ENCODE assay signal across 12 cellular contexts in genomic region chr16:27723711-27724490, GRCh38.
DNase-seq lines count a peak whose midpoint lies in the region; ATAC-seq and TF ChIP-seq lines count a peak whose summit lies in the region.
"Had no signal": no experiment of that assay in that cellular context is flagged by ENCODE, and none has a peak within 500 bp of the region (broad histone marks: within the 10 kb centered on the region; RNA-seq: fewer than 3 reads in every experiment).

No MANE protein-coding gene starts in this region.

- H2AFZ ChIP-seq in HCT116 (ENCODE audit: low read depth, low read length, poor library complexity, severe bottlenecking) = no peak overlapping the region

- TF ChIP-seq CTCF in HCT116 (IDR thresholded peaks at IDR 0.05 in 2 of 3, conservative IDR thresholded peaks at IDR 0.05 in 1 of 3; ENCODE audit: borderline replicate concordance in 1 of 3, insufficient read depth in 1 of 3, low read depth in 2 of 3, low read length in 2 of 3) = no peak
- no peak for TF ChIP-seq CTCF in prostate gland (IDR thresholded peaks at IDR 0.05)

- peaks cover 2 to 7% of the 10 kb centered on the region in 2 experiments; a peak in 3 of 4 replicates for H3K4me1 ChIP-seq in HCT116 (ENCODE audit: control insufficient read depth in 1 of 2, insufficient read depth in 2 of 2, low read length in 2 of 2)
- peaks cover 16% of the 10 kb centered on the region for H3K4me1 ChIP-seq in ectodermal cell (ENCODE audit: control insufficient read depth, insufficient read depth, low read length)
- H3K4me1 ChIP-seq in prostate gland (replicated peaks) = peaks cover 6% of the 10 kb centered on the region
- no peaks in the 10 kb centered on the region for H3K4me1 ChIP-seq in mesendoderm (ENCODE audit: control insufficient read depth, low read depth, low read length)

- ATAC-seq in HCT116 = no peak
- ATAC-seq: CD8-positive, alpha-beta T cell had no signal

- no peaks in the 10 kb centered on the region for H3K27me3 ChIP-seq in HCT116 (ENCODE audit: insufficient read depth, low read length)
- H3K27me3 ChIP-seq in ectodermal cell (ENCODE audit: control insufficient read depth, insufficient read depth, low read length, poor library complexity, severe bottlenecking) = no peaks in the 10 kb centered on the region
- no peaks in the 10 kb centered on the region for H3K27me3 ChIP-seq in prostate gland (replicated peaks; ENCODE audit: insufficient read depth)
- no peaks in the 10 kb centered on the region for H3K27me3 ChIP-seq in mesendoderm (ENCODE audit: insufficient read depth, low read length, poor library complexity)
- H3K27me3 ChIP-seq: cardiac muscle cell had no signal

- H3K4me3 ChIP-seq in HCT116 (replicated peaks in 1 of 2; ENCODE audit: low read depth in 1 of 2, low read length in 2 of 2) = no peak overlapping the region
- no peak overlapping the region for H3K4me3 ChIP-seq in ectodermal cell (ENCODE audit: insufficient read depth, low read depth, low read length)
- H3K4me3 ChIP-seq in prostate gland = no peak overlapping the region
- no peak overlapping the region for H3K4me3 ChIP-seq in mesendoderm (ENCODE audit: low read length)
- H3K4me3 ChIP-seq: cardiac muscle cell had no signal

- H4K8ac ChIP-seq in mesendoderm (ENCODE audit: low read depth, low read length) = no peak overlapping the region

- no peaks in the 10 kb centered on the region for H3K79me2 ChIP-seq in HCT116 (ENCODE audit: insufficient read depth, low read length)
- H3K79me2 ChIP-seq in mesendoderm (ENCODE audit: control insufficient read depth, insufficient read depth, low read length) = no peaks in the 10 kb centered on the region

- intact Hi-C loops in HCT116 (cut with micrococcal nuclease) (no loop called here), prostate gland (cut with DNase I) (no loop called here)

- WGBS in ectodermal cell, 2 experiments = 87 to 91% methylated on average over 15 of the region's 15 CpGs
- WGBS in prostate gland = 36% methylated on average over 15 of the region's 15 CpGs
- WGBS in mesendoderm (ENCODE audit: extremely low coverage, insufficient coverage, low lambda C conversion rate) = no CpG with 5 or more reads among the region's 15 CpGs

- H3K23ac ChIP-seq in mesendoderm (ENCODE audit: low read length) = no peak overlapping the region

- H3K27ac ChIP-seq in HCT116 (ENCODE audit: low read depth, low read length) (peak overlapping the region; percentile 38; the same call in 1 of the 2 replicates), ectodermal cell (ENCODE audit: insufficient read depth, low read depth, low read length, poor library complexity, severe bottlenecking) (peak overlapping the region; percentile 36), prostate gland (peak overlapping the region; percentile 25 to 33), mesendoderm (ENCODE audit: low read depth, low read length) (no peak overlapping the region)
- H3K27ac ChIP-seq: cardiac muscle cell had no signal

- H4K5ac ChIP-seq in mesendoderm (ENCODE audit: low read length) = no peak overlapping the region

- no peaks in the 10 kb centered on the region for H4K20me1 ChIP-seq in HCT116 (ENCODE audit: insufficient read depth)

- TF ChIP-seq RAD21 in HCT116 (IDR thresholded peaks at IDR 0.05; ENCODE audit: low read depth) = no peak

- H2AK5ac ChIP-seq in mesendoderm (ENCODE audit: low read length) = no peak overlapping the region

- TF ChIP-seq POLR2A in HCT116 (IDR thresholded peaks at IDR 0.05; ENCODE audit: borderline replicate concordance, extremely low read depth, insufficient read depth, insufficient read length) (no peak), prostate gland (IDR thresholded peaks at IDR 0.05) (no peak)

- CTCF ChIA-PET in HCT116 (lab: Charles Lee) = no interaction called here

- DNase-seq in HCT116 (ENCODE audit: low read depth, low spot score) (no peak), NCI-H510A (lab: John Stamatoyannopoulos, UW) (peak; percentile 32), prostate gland (ENCODE audit: low spot score) (no peak), mesendoderm (no peak), iPS-NIHi7 (ENCODE audit: extremely low spot score) (no peak), kidney tubule cell (ENCODE audit: low spot score) (no peak)
- no peak for DNase-seq in NK-92 treated with Interleukin-12 subunit alpha and Interleukin-12 subunit beta, amount 100 ng/mL, for 24 hours (lab: John Stamatoyannopoulos, UW)
- DNase-seq: CD8-positive, alpha-beta T cell; NCI-H2081 treated with DMSO at 0.1 percent for 48 hours; stimulated activated CD4-positive, alpha-beta T cell treated with anti-CD3 and anti-CD28 coated beads, Interleukin-15, amount 100 ng/mL, for 24 hours had no signal

- no peak overlapping the region for H3K56ac ChIP-seq in mesendoderm (ENCODE audit: low read length)

- H3K4me2 ChIP-seq in HCT116 (ENCODE audit: low read length) (no peak overlapping the region), mesendoderm (ENCODE audit: low read length) (no peak overlapping the region)

- no peak overlapping the region for H2BK15ac ChIP-seq in mesendoderm (replicated peaks; ENCODE audit: low read depth)

- H3K36me3 ChIP-seq in HCT116 (ENCODE audit: control insufficient read depth in 1 of 2, insufficient read depth in 2 of 2, low read length in 2 of 2) (no peaks in the 10 kb centered on the region; a peak in 1 of 4 replicates), ectodermal cell (ENCODE audit: control insufficient read depth, insufficient read depth, low read length) (peaks cover 10% of the 10 kb centered on the region), prostate gland (no peaks in the 10 kb centered on the region), mesendoderm (ENCODE audit: control insufficient read depth, insufficient read depth, low read length) (no peaks in the 10 kb centered on the region)
- H3K36me3 ChIP-seq: cardiac muscle cell had no signal

- no peaks in the 10 kb centered on the region for H3K79me1 ChIP-seq in mesendoderm (ENCODE audit: low read length)

- H3K18ac ChIP-seq in mesendoderm (ENCODE audit: low read length) = no peak overlapping the region

- RAD21 ChIA-PET in HCT116 (lab: Charles Lee; ENCODE audit: low non-redundant PET in 1 of 2, low total read pairs in 2 of 2, uncharacterized antibody in 2 of 2, unreplicated experiment in 2 of 2) = interaction anchor here in 1 of 2 experiments (0.6 kb wide), 1 partner anchor 18 kb away, joined by 4 read pairs; no protein-coding TSS in a partner anchor

- H3K4ac ChIP-seq in mesendoderm (ENCODE audit: low read depth, low read length) = no peak overlapping the region

- no peak overlapping the region for H3K9ac ChIP-seq in HCT116 (ENCODE audit: low read length)
- H3K9ac ChIP-seq in mesendoderm (ENCODE audit: low read length) = no peak overlapping the region

- H2BK5ac ChIP-seq in mesendoderm (ENCODE audit: low read length) = no peak overlapping the region

- POLR2A ChIA-PET in HCT116 (lab: Charles Lee) = no interaction called here

- no peaks in the 10 kb centered on the region for H3K9me2 ChIP-seq in HCT116 (ENCODE audit: insufficient read depth)

- no peak overlapping the region for H2BK120ac ChIP-seq in mesendoderm (ENCODE audit: low read depth, low read length)

- H3K9me3 ChIP-seq in HCT116 (ENCODE audit: control insufficient read depth in 1 of 2, insufficient read depth in 1 of 2, low read depth in 1 of 2, low read length in 2 of 2) (no peaks in the 10 kb centered on the region), ectodermal cell (ENCODE audit: control insufficient read depth, low read length) (no peaks in the 10 kb centered on the region), prostate gland (no peaks in the 10 kb centered on the region)

- BruUV-seq in HCT116 (replicated peaks; lab: Mats Ljungman, UMichigan) = no TSS peak

TF ChIP-seq in HCT116, 20 proteins besides CTCF, POLR2A, EP300 and RAD21:
- no peak for TF ChIP-seq POLR2AphosphoS5 (IDR thresholded peaks at IDR 0.05; ENCODE audit: low read depth, low read length)
- TF ChIP-seq ZNF274 (IDR thresholded peaks at IDR 0.05; ENCODE audit: low read depth, low read length) = no peak
- no peak for TF ChIP-seq ZFX (IDR thresholded peaks at IDR 0.05)
- TF ChIP-seq CEBPB (IDR thresholded peaks at IDR 0.05; ENCODE audit: low read depth) = no peak
- no peak for TF ChIP-seq TCF7L2 (IDR thresholded peaks at IDR 0.05; ENCODE audit: borderline replicate concordance, extremely low read depth, insufficient read depth, insufficient read length)
- TF ChIP-seq MAX (IDR thresholded peaks at IDR 0.05) = no peak
- TF ChIP-seq CBX3 (IDR thresholded peaks at IDR 0.05; ENCODE audit: low read depth) = no peak
- TF ChIP-seq JUND (IDR thresholded peaks at IDR 0.05) = no peak
- TF ChIP-seq, protein P1, sequence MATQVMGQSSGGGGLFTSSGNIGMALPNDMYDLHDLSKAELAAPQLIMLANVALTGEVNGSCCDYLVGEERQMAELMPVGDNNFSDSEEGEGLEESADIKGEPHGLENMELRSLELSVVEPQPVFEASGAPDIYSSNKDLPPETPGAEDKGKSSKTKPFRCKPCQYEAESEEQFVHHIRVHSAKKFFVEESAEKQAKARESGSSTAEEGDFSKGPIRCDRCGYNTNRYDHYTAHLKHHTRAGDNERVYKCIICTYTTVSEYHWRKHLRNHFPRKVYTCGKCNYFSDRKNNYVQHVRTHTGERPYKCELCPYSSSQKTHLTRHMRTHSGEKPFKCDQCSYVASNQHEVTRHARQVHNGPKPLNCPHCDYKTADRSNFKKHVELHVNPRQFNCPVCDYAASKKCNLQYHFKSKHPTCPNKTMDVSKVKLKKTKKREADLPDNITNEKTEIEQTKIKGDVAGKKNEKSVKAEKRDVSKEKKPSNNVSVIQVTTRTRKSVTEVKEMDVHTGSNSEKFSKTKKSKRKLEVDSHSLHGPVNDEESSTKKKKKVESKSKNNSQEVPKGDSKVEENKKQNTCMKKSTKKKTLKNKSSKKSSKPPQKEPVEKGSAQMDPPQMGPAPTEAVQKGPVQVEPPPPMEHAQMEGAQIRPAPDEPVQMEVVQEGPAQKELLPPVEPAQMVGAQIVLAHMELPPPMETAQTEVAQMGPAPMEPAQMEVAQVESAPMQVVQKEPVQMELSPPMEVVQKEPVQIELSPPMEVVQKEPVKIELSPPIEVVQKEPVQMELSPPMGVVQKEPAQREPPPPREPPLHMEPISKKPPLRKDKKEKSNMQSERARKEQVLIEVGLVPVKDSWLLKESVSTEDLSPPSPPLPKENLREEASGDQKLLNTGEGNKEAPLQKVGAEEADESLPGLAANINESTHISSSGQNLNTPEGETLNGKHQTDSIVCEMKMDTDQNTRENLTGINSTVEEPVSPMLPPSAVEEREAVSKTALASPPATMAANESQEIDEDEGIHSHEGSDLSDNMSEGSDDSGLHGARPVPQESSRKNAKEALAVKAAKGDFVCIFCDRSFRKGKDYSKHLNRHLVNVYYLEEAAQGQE (IDR thresholded peaks at IDR 0.05; ENCODE audit: low read depth) = no peak
- TF ChIP-seq YY1 (IDR thresholded peaks at IDR 0.05; ENCODE audit: extremely low read depth, insufficient replicate concordance, low read depth, low read length) = no peak
